15 cellular contexts compared by ENCODE assay signal in genomic region chr20:64239449-64240242, GRCh38. TPM values are rescaled to one million over a fixed set of nuclear protein-coding genes. Genes with fewer than 3 reads are reported as not detected.
DNase-seq lines count a peak whose midpoint lies in the region; ATAC-seq and TF ChIP-seq lines count a peak whose summit lies in the region.
"Had no signal": no experiment of that assay in that cellular context is flagged by ENCODE, and none has a peak within 500 bp of the region (broad histone marks: within the 10 kb centered on the region; RNA-seq: fewer than 3 reads in every experiment).

No MANE protein-coding gene starts in this region.

- H3K9me3 Mint-ChIP-seq in activated B cell treated with CpG ODN at 0.5 μM for 24 hours: no peaks in the 10 kb centered on the region
- H3K9me3 Mint-ChIP-seq: CD4-positive, CD25-positive, alpha-beta regulatory T cell had no signal

- no peaks in the 10 kb centered on the region for H3K36me3 Mint-ChIP-seq in activated B cell treated with CpG ODN at 0.5 μM for 24 hours (ENCODE audit: low read depth)
- H3K36me3 Mint-ChIP-seq: CD4-positive, CD25-positive, alpha-beta regulatory T cell had no signal

- H3K27me3 Mint-ChIP-seq in activated B cell treated with CpG ODN at 0.5 μM for 24 hours: peaks cover 11% of the 10 kb centered on the region

- peak; percentile 44 for DNase-seq in cardiac septum (ENCODE audit: low spot score)
- DNase-seq in left ventricle myocardium inferior: no peak
- DNase-seq in activated B cell treated with CpG ODN at 0.5 μM for 24 hours: peak; percentile 2
- peak; percentile 64 for DNase-seq in mesenteric fat pad (ENCODE audit: low spot score)
- peak in 1 of 2 donors; percentile 51 for DNase-seq in aorta
- no peak for DNase-seq in stimulated activated naive CD4-positive, alpha-beta T cell treated with Interleukin-2 at 50 U/mL for 16 hours (lab: John Stamatoyannopoulos, UW)
- DNase-seq in activated CD8-positive, alpha-beta memory T cell treated with anti-CD3 and anti-CD28 coated beads, Interleukin-2, amount 50 U/mL, for 48 hours: no peak
- DNase-seq in hypothalamus (lab: John Stamatoyannopoulos, UW): no peak
- DNase-seq: CD4-positive, CD25-positive, alpha-beta regulatory T cell; DMS79; GM23248; NCI-H2107; NCI-H226; NCI-H526 treated with DMSO at 0.1 percent for 48 hours; NK-92 treated with Interleukin-12 subunit alpha and Interleukin-12 subunit beta, amount 100 ng/mL, for 24 hours had no signal

- CTCF ChIA-PET in activated B cell treated with CpG ODN at 0.5 μM for 24 hours (lab: Charles Lee): no interaction called here

- TF ChIP-seq CTCF in left ventricle myocardium inferior (IDR thresholded peaks at IDR 0.05; ENCODE audit: borderline replicate concordance) (no peak), activated B cell treated with CpG ODN at 0.5 μM for 24 hours (IDR thresholded peaks at IDR 0.05) (no peak)

- H3K4me1 ChIP-seq in left ventricle myocardium inferior: peaks cover 12% of the 10 kb centered on the region
- H3K4me1 ChIP-seq in aorta (ENCODE audit: control insufficient read depth in 1 of 2, insufficient read depth in 2 of 2, low read length in 2 of 2): no peaks in the 10 kb centered on the region

- no peak overlapping the region for H3K4me3 Mint-ChIP-seq in activated B cell treated with CpG ODN at 0.5 μM for 24 hours
- H3K4me3 Mint-ChIP-seq: CD4-positive, CD25-positive, alpha-beta regulatory T cell had no signal

- peaks cover 5% of the 10 kb centered on the region for H3K4me1 Mint-ChIP-seq in activated B cell treated with CpG ODN at 0.5 μM for 24 hours
- H3K4me1 Mint-ChIP-seq: CD4-positive, CD25-positive, alpha-beta regulatory T cell had no signal

- H3K27ac Mint-ChIP-seq in activated B cell treated with CpG ODN at 0.5 μM for 24 hours: no peak overlapping the region
- H3K27ac Mint-ChIP-seq: CD4-positive, CD25-positive, alpha-beta regulatory T cell had no signal

- intact Hi-C loops in cardiac septum (cut with DNase I): no loop called here
- intact Hi-C loops in left ventricle myocardium inferior (cut with micrococcal nuclease): no loop called here
- intact Hi-C loops in activated B cell treated with CpG ODN at 0.5 μM for 24 hours (cut with micrococcal nuclease): no loop called here
- intact Hi-C loops in aorta (cut with DNase I): no loop called here

- H3K4me3 ChIP-seq in left ventricle myocardium inferior (no peak overlapping the region), aorta (ENCODE audit: low read length in 2 of 2) (no peak overlapping the region)
- H3K4me3 ChIP-seq: GM23248 had no signal

- no peaks in the 10 kb centered on the region for H3K36me3 ChIP-seq in left ventricle myocardium inferior
- no peaks in the 10 kb centered on the region for H3K36me3 ChIP-seq in aorta (ENCODE audit: control insufficient read depth in 1 of 2, insufficient read depth in 2 of 2, low read length in 1 of 2)

- ATAC-seq in activated B cell treated with CpG ODN at 0.5 μM for 24 hours (ENCODE audit: low read depth) (no peak), aorta (ENCODE audit: low FRiP score) (peak; percentile 50)

- 90% methylated on average over 16 to 19 of the region's 19 CpGs for WGBS in aorta, 2 donors

- H3K9me3 ChIP-seq in left ventricle myocardium inferior (replicated peaks) (no peaks in the 10 kb centered on the region), aorta (ENCODE audit: control insufficient read depth, low read length) (no peaks in the 10 kb centered on the region)

- no peak overlapping the region for H3K27ac ChIP-seq in left ventricle myocardium inferior (replicated peaks)
- H3K27ac ChIP-seq in aorta (ENCODE audit: low read depth in 1 of 2, low read length in 2 of 2): no peak overlapping the region
- H3K27ac ChIP-seq: GM23248 had no signal

- H3K27me3 ChIP-seq in left ventricle myocardium inferior (ENCODE audit: low read depth): no peaks in the 10 kb centered on the region
- no peaks in the 10 kb centered on the region for H3K27me3 ChIP-seq in aorta (ENCODE audit: control insufficient read depth in 1 of 2, insufficient read depth in 2 of 2, low read length in 1 of 2)

- POLR2A ChIA-PET in activated B cell treated with CpG ODN at 0.5 μM for 24 hours (lab: Charles Lee): no interaction called here

RNA-seq across cellular contexts. Expression of gene PCMTD2, which starts 15.9 kb away (rescaled TPM):
- total RNA-seq in cardiac septum (46.9 TPM), left ventricle myocardium inferior (62.9 TPM), activated B cell treated with CpG ODN at 0.5 μM for 24 hours (46.7 and 53.4 TPM in 2 replicates), mesenteric fat pad (33.7 TPM), aorta (10 to 100 TPM; 38.7 to 71.4 TPM)
- polyA plus RNA-seq in aorta: 10 to 100 TPM; 14.9 to 50.2 TPM

Comparison
In these comparisons a context has a peak if more than half of its experiments do, and no peak if none do; other contexts are left out.
1. DNase-seq: peak in cardiac septum (single experiment), activated B cell treated with CpG ODN at 0.5 μM for 24 hours (single experiment) and mesenteric fat pad (single experiment); none in left ventricle myocardium inferior (single experiment), stimulated activated naive CD4-positive, alpha-beta T cell treated with Interleukin-2 at 50 U/mL for 16 hours (single experiment), activated CD8-positive, alpha-beta memory T cell treated with anti-CD3 and anti-CD28 coated beads, Interleukin-2, amount 50 U/mL, for 48 hours (single experiment) and hypothalamus (0 of 51).